ENCODE assay signal across 8 cellular contexts in genomic region chr2:110115291-110116032, GRCh38. TPM values are rescaled to one million over a fixed set of nuclear protein-coding genes. Genes with fewer than 3 reads are reported as not detected.
DNase-seq lines count a peak whose midpoint lies in the region; ATAC-seq lines count a peak whose summit lies in the region.

TSS of gene MALL (minus strand) at chr2:110115822. CDS start at chr2:110115792, 30 bp downstream.

- H3K27ac ChIP-seq in effector memory CD4-positive, alpha-beta T cell (ENCODE audit: insufficient read depth, low read length, poor library complexity, severe bottlenecking) = no peak within 1 kb of the TSS

- peaks cover 4% of the 10 kb centered on the region for H3K27me3 ChIP-seq in effector memory CD4-positive, alpha-beta T cell (replicated peaks; ENCODE audit: control insufficient read depth, insufficient read depth, low read length, poor library complexity, severe bottlenecking)

- ATAC-seq in left cardiac atrium = peak; percentile 42 to 80
- ATAC-seq in GM18517 (IDR thresholded peaks at IDR 0.05; ENCODE audit: unreplicated experiment) = no peak
- no peak for ATAC-seq in GM21825 (IDR thresholded peaks at IDR 0.05; ENCODE audit: unreplicated experiment)

- H3K36me3 ChIP-seq in effector memory CD4-positive, alpha-beta T cell (ENCODE audit: control insufficient read depth, insufficient read depth, low read length) = no peaks in the 10 kb centered on the region

- H3K4me3 ChIP-seq in effector memory CD4-positive, alpha-beta T cell (ENCODE audit: insufficient read depth, low read depth, low read length, poor library complexity, severe bottlenecking) = no peak within 1 kb of the TSS

- DNase-seq in ELR (ENCODE audit: low read depth) (peak; percentile 45), SW480 (ENCODE audit: low spot score) (peak; percentile 84), left cardiac atrium (peak; percentile 68), retina (peak; percentile 68), NCI-H2081 (lab: John Stamatoyannopoulos, UW) (no peak)
- DNase-seq in effector memory CD4-positive, alpha-beta T cell = no peak

- H3K9me3 ChIP-seq in effector memory CD4-positive, alpha-beta T cell (ENCODE audit: control insufficient read depth, low read length) = no peaks in the 10 kb centered on the region

- H3K4me1 ChIP-seq in effector memory CD4-positive, alpha-beta T cell (ENCODE audit: control insufficient read depth, insufficient read depth, low read length, poor library complexity, severe bottlenecking) = no peaks in the 10 kb centered on the region

- intact Hi-C loops in left cardiac atrium (cut with DNase I) = loop anchor here in 1 of 2 donors (5.0 kb wide), 1 partner anchor 37 kb away; no protein-coding TSS in a partner anchor

RNA-seq across cellular contexts. Expression of gene MALL, which starts in this region (rescaled TPM):
- 10 to 100 TPM; 14.0 to 39.1 TPM for total RNA-seq in left cardiac atrium

Comparison
In these comparisons a context has a peak if more than half of its experiments do, and no peak if none do; other contexts are left out.
1. DNase-seq: peak in ELR (single experiment), SW480 (single experiment), left cardiac atrium (single experiment) and retina (single experiment); none in effector memory CD4-positive, alpha-beta T cell (0 of 3) and NCI-H2081 (0 of 2).
2. ATAC-seq: peak in left cardiac atrium (2 of 2); none in GM18517 (single experiment) and GM21825 (single experiment).